ENCODE assay signal across 9 cellular contexts in the genomic region with DNA sequence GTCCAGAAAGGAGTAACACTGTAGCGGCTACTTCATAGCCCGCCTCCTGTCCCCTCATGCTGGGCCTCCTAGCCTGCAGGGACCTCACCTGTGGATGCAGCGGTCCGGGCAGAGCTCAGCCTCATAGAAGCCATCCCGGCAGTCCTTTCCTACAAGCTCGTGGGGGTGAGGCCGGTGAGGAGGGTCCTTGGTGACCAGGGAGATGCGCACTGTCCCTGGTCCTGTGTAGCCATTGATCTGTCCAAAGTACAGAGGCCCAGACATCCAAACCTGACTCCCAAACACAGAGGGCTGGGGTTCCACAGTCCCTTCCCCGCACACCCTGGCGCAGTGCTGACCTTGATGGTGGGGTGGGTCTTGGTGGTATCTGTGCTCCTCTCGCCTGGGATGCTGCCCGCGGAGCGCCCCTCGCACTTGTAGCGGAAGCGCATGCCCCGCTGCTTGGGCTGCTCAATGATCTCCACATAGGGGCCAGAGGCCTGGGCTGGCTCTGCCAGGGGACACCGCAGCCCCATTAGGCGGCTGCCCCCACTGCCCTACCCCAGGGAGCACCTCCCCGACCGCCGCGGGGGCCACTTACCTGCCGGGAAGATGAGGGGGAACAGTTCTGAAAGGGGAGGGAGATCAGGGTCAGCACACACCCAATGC. TPM values are rescaled to one million over a fixed set of nuclear protein-coding genes. Genes with fewer than 3 reads are reported as not detected.
A peak's percentile ranks its signal among the peaks of the same experiment; 100 is the strongest.
DNase-seq lines count a peak whose midpoint lies in the region; ATAC-seq and TF ChIP-seq lines count a peak whose summit lies in the region.
"Had no signal": no experiment of that assay in that cellular context is flagged by ENCODE, and none has a peak within 500 bp of the region (broad histone marks: within the 10 kb centered on the region; RNA-seq: fewer than 3 reads in every experiment).

No MANE protein-coding gene starts in this region.

- WGBS in SK-N-SH (ENCODE audit: low lambda C conversion rate), result 32% methylated on average over 14 of the region's 25 CpGs

- peak overlapping the region; percentile 98 for H3K4me2 ChIP-seq in SK-N-SH

- H3K27me3 ChIP-seq in SK-N-SH (ENCODE audit: insufficient read depth) (no peaks in the 10 kb centered on the region), adipocyte (replicated peaks; ENCODE audit: control insufficient read depth, insufficient read depth, low read length) (no peaks in the 10 kb centered on the region), layer of hippocampus (ENCODE audit: control insufficient read depth, insufficient read depth, low read length) (no peaks in the 10 kb centered on the region)

- H3K27ac ChIP-seq in SK-N-SH (ENCODE audit: low read depth in 2 of 2, low read length in 1 of 2) (peak overlapping the region; percentile 95 to 97; a peak in 3 of 4 replicates), layer of hippocampus (ENCODE audit: low read depth, low read length) (peak overlapping the region; percentile 99), temporal lobe (ENCODE audit: low read depth, low read length) (peak overlapping the region; percentile 98)

- peaks cover 44% of the 10 kb centered on the region for H3K79me2 ChIP-seq in SK-N-SH (ENCODE audit: insufficient read depth)

- H3K36me3 ChIP-seq in SK-N-SH (replicated peaks in 1 of 2; ENCODE audit: control insufficient read depth in 1 of 2, insufficient read depth in 2 of 2, low read length in 1 of 2) (peaks cover 41 to 42% of the 10 kb centered on the region in 2 experiments), adipocyte (ENCODE audit: control insufficient read depth, insufficient read depth, low read length, severe bottlenecking) (peaks cover 45% of the 10 kb centered on the region)

- CTCF ChIA-PET in SK-N-SH (lab: Yijun Ruan, JAX), result interaction anchor here (1.1 to 2.3 kb wide), 3 partner anchors 8 to 326 kb away, joined by 3 to 13 read pairs (median 6); no protein-coding TSS in a partner anchor

- ATAC-seq in SK-N-SH treated with all-trans-retinoic acid at 6 μM for 48 hours, result no peak
- no peak for ATAC-seq in HG03457 (IDR thresholded peaks at IDR 0.05; ENCODE audit: unreplicated experiment)

- H3K9ac ChIP-seq in SK-N-SH (peak overlapping the region; percentile 95), adipocyte (ENCODE audit: low read length) (peak overlapping the region; percentile 93)

- H3K9me3 ChIP-seq in SK-N-SH, result no peaks in the 10 kb centered on the region
- no peaks in the 10 kb centered on the region for H3K9me3 ChIP-seq in adipocyte (ENCODE audit: control insufficient read depth, low read length)

- no peak for TF ChIP-seq CTCF in SK-N-SH (IDR thresholded peaks at IDR 0.05)

- H3K4me1 ChIP-seq in SK-N-SH (ENCODE audit: control insufficient read depth in 1 of 2, insufficient read depth in 2 of 2, low read depth in 1 of 2, low read length in 1 of 2), result peaks cover 9% of the 10 kb centered on the region in 2 experiments; a peak in 3 of 4 replicates
- peaks cover 22% of the 10 kb centered on the region for H3K4me1 ChIP-seq in adipocyte (ENCODE audit: control insufficient read depth, insufficient read depth, low read length)

- H2AFZ ChIP-seq in SK-N-SH (ENCODE audit: low read depth), result no peak overlapping the region

- peak overlapping the region; percentile 83 to 90 for H3K4me3 ChIP-seq in SK-N-SH (ENCODE audit: low read depth in 2 of 2, low read length in 1 of 2)
- H3K4me3 ChIP-seq in adipocyte (ENCODE audit: low read length), result peak overlapping the region; percentile 88

- 0 out of 2 replicates have a peak, but pooled peaks cover 7% of the 10 kb centered on the region for H4K20me1 ChIP-seq in SK-N-SH (ENCODE audit: insufficient read depth)

- H3F3A ChIP-seq in SK-N-SH (replicated peaks; ENCODE audit: insufficient read depth), result peaks cover 16% of the 10 kb centered on the region

- no peak for TF ChIP-seq EP300 in SK-N-SH (IDR thresholded peaks at IDR 0.05; ENCODE audit: borderline replicate concordance in 1 of 2, low read depth in 1 of 2, low read length in 1 of 2)

- DNase-seq in SK-N-SH (no peak), adipocyte (ENCODE audit: low read depth) (no peak), activated gamma-delta T cell (lab: John Stamatoyannopoulos, UW) (no peak), NCI-H1105 treated with DMSO at 0.1 percent for 48 hours (lab: John Stamatoyannopoulos, UW) (no peak)
- DNase-seq: ACHN had no signal

- H3K9me2 ChIP-seq in SK-N-SH, result no peaks in the 10 kb centered on the region

- POLR2A ChIA-PET in SK-N-SH (lab: Yijun Ruan, JAX), result no interaction called here

- no peak for TF ChIP-seq RAD21 in SK-N-SH (IDR thresholded peaks at IDR 0.05; ENCODE audit: low read length)

TF ChIP-seq in SK-N-SH, 30 proteins besides CTCF, POLR2A, EP300 and RAD21:
- no peak for TF ChIP-seq TAF1 (IDR thresholded peaks at IDR 0.05; ENCODE audit: borderline replicate concordance, low read depth, low read length)
- TF ChIP-seq, protein P1, sequence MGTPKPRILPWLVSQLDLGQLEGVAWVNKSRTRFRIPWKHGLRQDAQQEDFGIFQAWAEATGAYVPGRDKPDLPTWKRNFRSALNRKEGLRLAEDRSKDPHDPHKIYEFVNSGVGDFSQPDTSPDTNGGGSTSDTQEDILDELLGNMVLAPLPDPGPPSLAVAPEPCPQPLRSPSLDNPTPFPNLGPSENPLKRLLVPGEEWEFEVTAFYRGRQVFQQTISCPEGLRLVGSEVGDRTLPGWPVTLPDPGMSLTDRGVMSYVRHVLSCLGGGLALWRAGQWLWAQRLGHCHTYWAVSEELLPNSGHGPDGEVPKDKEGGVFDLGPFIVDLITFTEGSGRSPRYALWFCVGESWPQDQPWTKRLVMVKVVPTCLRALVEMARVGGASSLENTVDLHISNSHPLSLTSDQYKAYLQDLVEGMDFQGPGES (IDR thresholded peaks at IDR 0.05; ENCODE audit: low read depth, low read length), result no peak
- TF ChIP-seq, protein P2, sequence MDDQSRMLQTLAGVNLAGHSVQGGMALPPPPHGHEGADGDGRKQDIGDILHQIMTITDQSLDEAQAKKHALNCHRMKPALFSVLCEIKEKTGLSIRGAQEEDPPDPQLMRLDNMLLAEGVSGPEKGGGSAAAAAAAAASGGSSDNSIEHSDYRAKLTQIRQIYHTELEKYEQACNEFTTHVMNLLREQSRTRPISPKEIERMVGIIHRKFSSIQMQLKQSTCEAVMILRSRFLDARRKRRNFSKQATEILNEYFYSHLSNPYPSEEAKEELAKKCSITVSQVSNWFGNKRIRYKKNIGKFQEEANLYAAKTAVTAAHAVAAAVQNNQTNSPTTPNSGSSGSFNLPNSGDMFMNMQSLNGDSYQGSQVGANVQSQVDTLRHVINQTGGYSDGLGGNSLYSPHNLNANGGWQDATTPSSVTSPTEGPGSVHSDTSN (IDR thresholded peaks at IDR 0.05), result no peak

TF ChIP-seq in SK-N-SH treated with all-trans-retinoic acid at 6 μM for 48 hours, 23 proteins besides CTCF, POLR2A, EP300 and RAD21 (continues in another document):
- TF ChIP-seq ZFP3 (CRISPR knock-in tag; IDR thresholded peaks at IDR 0.05) (no peak), ZFP30 (CRISPR knock-in tag; IDR thresholded peaks at IDR 0.05) (no peak), SNAI2 (CRISPR knock-in tag; IDR thresholded peaks at IDR 0.05) (no peak), PPARA (CRISPR knock-in tag; IDR thresholded peaks at IDR 0.05; ENCODE audit: borderline replicate concordance) (no peak), ZC3H10 (CRISPR knock-in tag; IDR thresholded peaks at IDR 0.05) (no peak), ARNTL (CRISPR knock-in tag; IDR thresholded peaks at IDR 0.05; ENCODE audit: borderline replicate concordance, low read depth) (no peak), CSDC2 (CRISPR knock-in tag; IDR thresholded peaks at IDR 0.05) (no peak), ZNF565 (CRISPR knock-in tag; conservative IDR thresholded peaks at IDR 0.05; ENCODE audit: low read depth) (no peak), TOX (CRISPR knock-in tag; IDR thresholded peaks at IDR 0.05; ENCODE audit: borderline replicate concordance) (no peak), RARB (CRISPR knock-in tag; IDR thresholded peaks at IDR 0.05) (no peak), OSR1 (CRISPR knock-in tag; IDR thresholded peaks at IDR 0.05) (no peak), ISL1 (CRISPR knock-in tag; IDR thresholded peaks at IDR 0.05) (no peak), BACH2 (CRISPR knock-in tag; IDR thresholded peaks at IDR 0.05; ENCODE audit: borderline replicate concordance) (no peak)
- TF ChIP-seq, protein P3, sequence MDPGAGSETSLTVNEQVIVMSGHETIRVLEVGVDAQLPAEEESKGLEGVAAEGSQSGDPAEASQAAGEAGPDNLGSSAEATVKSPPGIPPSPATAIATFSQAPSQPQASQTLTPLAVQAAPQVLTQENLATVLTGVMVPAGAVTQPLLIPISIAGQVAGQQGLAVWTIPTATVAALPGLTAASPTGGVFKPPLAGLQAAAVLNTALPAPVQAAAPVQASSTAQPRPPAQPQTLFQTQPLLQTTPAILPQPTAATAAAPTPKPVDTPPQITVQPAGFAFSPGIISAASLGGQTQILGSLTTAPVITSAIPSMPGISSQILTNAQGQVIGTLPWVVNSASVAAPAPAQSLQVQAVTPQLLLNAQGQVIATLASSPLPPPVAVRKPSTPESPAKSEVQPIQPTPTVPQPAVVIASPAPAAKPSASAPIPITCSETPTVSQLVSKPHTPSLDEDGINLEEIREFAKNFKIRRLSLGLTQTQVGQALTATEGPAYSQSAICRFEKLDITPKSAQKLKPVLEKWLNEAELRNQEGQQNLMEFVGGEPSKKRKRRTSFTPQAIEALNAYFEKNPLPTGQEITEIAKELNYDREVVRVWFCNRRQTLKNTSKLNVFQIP (CRISPR knock-in tag; IDR thresholded peaks at IDR 0.05; ENCODE audit: borderline replicate concordance, low read depth), result no peak

RNA-seq across cellular contexts. Expression of a gene that starts 1.0 kb away (rescaled TPM):
- polyA plus RNA-seq in SK-N-SH (2012; rRNA removed), result 28.1 and 49.5 TPM in 2 replicates
- polyA plus RNA-seq in SK-N-SH (2012; cell fraction: cytosol; rRNA removed), result 26.3 and 37.8 TPM in 2 replicates
- polyA plus RNA-seq in SK-N-SH (2012; cell fraction: nucleus; rRNA removed), result 129 and 139 TPM in 2 replicates
- 9.8 TPM for total RNA-seq in temporal lobe

RNA-seq across cellular contexts. Expression of a gene that starts 23.8 kb away (rescaled TPM):
- polyA plus RNA-seq in SK-N-SH (2012; rRNA removed), result 15.1 and 18.7 TPM in 2 replicates
- polyA plus RNA-seq in SK-N-SH (2012; cell fraction: cytosol; rRNA removed), result 6.6 and 12.1 TPM in 2 replicates
- polyA plus RNA-seq in SK-N-SH (2012; cell fraction: nucleus; rRNA removed), result 31.5 and 61.6 TPM in 2 replicates
- total RNA-seq in temporal lobe, result 3.9 TPM

RNA-seq across cellular contexts. Expression of a gene that starts 46.1 kb away (rescaled TPM):
- polyA plus RNA-seq in SK-N-SH (2012; rRNA removed), result 23.8 and 33.7 TPM in 2 replicates
- polyA plus RNA-seq in SK-N-SH (2012; cell fraction: cytosol; rRNA removed), result 7.5 and 14.8 TPM in 2 replicates
- 88.7 and 115 TPM in 2 replicates for polyA plus RNA-seq in SK-N-SH (2012; cell fraction: nucleus; rRNA removed)
- total RNA-seq in temporal lobe, result 10.1 TPM

RNA-seq across cellular contexts. Expression of a gene that starts 47.7 kb away (rescaled TPM):
- 28.9 and 31.1 TPM in 2 replicates for polyA plus RNA-seq in SK-N-SH (2012; rRNA removed)
- 10.6 and 16.9 TPM in 2 replicates for polyA plus RNA-seq in SK-N-SH (2012; cell fraction: cytosol; rRNA removed)
- 63.4 and 87.5 TPM in 2 replicates for polyA plus RNA-seq in SK-N-SH (2012; cell fraction: nucleus; rRNA removed)
- 6.9 TPM for total RNA-seq in temporal lobe

RNA-seq across cellular contexts. Expression of a gene that starts 50.3 kb away (rescaled TPM):
- 44.5 and 51.9 TPM in 2 replicates for polyA plus RNA-seq in SK-N-SH (2012; rRNA removed)
- 22.3 and 30.2 TPM in 2 replicates for polyA plus RNA-seq in SK-N-SH (2012; cell fraction: cytosol; rRNA removed)
- polyA plus RNA-seq in SK-N-SH (2012; cell fraction: nucleus; rRNA removed), result 94.6 and 147 TPM in 2 replicates
- total RNA-seq in temporal lobe, result 36.4 TPM
